ENCODE assay signal across 1 cellular context in the genomic region with DNA sequence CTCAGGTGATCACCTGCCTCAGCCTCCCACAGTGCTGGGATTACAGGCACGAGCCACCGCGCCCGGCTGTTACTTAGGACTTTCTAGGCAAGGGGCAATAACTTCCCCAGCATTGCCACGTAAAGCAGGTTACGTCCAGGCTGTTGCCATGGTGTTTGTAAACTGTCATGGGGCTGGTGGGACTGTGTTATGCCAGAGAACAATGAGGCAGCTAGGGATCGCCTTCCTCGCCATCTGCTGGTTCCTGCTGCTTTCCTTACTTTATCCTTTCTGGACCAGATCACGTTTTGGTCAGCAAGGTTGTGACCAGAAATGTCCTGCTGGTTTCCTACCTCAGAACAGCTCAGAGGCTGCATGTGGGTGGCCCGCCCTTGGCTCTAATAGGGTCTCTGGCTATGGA.
TF ChIP-seq lines count a peak whose summit lies in the region.

No MANE protein-coding gene starts in this region.

TF ChIP-seq in K562, 482 proteins besides CTCF, POLR2A, EP300 and RAD21 (continued from another document):
- TF ChIP-seq, protein P1, sequence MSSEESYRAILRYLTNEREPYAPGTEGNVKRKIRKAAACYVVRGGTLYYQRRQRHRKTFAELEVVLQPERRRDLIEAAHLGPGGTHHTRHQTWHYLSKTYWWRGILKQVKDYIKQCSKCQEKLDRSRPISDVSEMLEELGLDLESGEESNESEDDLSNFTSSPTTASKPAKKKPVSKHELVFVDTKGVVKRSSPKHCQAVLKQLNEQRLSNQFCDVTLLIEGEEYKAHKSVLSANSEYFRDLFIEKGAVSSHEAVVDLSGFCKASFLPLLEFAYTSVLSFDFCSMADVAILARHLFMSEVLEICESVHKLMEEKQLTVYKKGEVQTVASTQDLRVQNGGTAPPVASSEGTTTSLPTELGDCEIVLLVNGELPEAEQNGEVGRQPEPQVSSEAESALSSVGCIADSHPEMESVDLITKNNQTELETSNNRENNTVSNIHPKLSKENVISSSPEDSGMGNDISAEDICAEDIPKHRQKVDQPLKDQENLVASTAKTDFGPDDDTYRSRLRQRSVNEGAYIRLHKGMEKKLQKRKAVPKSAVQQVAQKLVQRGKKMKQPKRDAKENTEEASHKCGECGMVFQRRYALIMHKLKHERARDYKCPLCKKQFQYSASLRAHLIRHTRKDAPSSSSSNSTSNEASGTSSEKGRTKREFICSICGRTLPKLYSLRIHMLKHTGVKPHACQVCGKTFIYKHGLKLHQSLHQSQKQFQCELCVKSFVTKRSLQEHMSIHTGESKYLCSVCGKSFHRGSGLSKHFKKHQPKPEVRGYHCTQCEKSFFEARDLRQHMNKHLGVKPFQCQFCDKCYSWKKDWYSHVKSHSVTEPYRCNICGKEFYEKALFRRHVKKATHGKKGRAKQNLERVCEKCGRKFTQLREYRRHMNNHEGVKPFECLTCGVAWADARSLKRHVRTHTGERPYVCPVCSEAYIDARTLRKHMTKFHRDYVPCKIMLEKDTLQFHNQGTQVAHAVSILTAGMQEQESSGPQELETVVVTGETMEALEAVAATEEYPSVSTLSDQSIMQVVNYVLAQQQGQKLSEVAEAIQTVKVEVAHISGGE (CRISPR knock-in tag; IDR thresholded peaks at IDR 0.05): no peak
- TF ChIP-seq GATA2 (CRISPR knock-in tag; IDR thresholded peaks at IDR 0.05): no peak
- no peak for TF ChIP-seq TGIF2 (CRISPR knock-in tag; IDR thresholded peaks at IDR 0.05)
- TF ChIP-seq, protein P2, sequence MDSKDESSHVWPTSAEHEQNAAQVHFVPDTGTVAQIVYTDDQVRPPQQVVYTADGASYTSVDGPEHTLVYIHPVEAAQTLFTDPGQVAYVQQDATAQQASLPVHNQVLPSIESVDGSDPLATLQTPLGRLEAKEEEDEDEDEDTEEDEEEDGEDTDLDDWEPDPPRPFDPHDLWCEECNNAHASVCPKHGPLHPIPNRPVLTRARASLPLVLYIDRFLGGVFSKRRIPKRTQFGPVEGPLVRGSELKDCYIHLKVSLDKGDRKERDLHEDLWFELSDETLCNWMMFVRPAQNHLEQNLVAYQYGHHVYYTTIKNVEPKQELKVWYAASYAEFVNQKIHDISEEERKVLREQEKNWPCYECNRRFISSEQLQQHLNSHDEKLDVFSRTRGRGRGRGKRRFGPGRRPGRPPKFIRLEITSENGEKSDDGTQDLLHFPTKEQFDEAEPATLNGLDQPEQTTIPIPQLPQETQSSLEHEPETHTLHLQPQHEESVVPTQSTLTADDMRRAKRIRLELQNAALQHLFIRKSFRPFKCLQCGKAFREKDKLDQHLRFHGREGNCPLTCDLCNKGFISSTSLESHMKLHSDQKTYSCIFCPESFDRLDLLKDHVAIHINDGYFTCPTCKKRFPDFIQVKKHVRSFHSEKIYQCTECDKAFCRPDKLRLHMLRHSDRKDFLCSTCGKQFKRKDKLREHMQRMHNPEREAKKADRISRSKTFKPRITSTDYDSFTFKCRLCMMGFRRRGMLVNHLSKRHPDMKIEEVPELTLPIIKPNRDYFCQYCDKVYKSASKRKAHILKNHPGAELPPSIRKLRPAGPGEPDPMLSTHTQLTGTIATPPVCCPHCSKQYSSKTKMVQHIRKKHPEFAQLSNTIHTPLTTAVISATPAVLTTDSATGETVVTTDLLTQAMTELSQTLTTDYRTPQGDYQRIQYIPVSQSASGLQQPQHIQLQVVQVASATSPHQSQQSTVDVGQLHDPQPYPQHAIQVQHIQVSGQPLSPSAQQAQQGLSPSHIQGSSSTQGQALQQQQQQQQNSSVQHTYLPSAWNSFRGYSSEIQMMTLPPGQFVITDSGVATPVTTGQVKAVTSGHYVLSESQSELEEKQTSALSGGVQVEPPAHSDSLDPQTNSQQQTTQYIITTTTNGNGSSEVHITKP (IDR thresholded peaks at IDR 0.05; ENCODE audit: partially characterized antibody): no peak
- no peak for TF ChIP-seq SIX5 (IDR thresholded peaks at IDR 0.05; ENCODE audit: borderline replicate concordance in 1 of 2, insufficient read depth in 1 of 2, low read depth in 1 of 2, low read length in 2 of 2)
- TF ChIP-seq MAZ (CRISPR knock-in tag; conservative IDR thresholded peaks at IDR 0.05 in 1 of 2, IDR thresholded peaks at IDR 0.05 in 1 of 2): no peak
- TF ChIP-seq ZNF830 (CRISPR knock-in tag; IDR thresholded peaks at IDR 0.05): no peak
- TF ChIP-seq U2AF1 (optimal IDR thresholded peaks at IDR 0.05; ENCODE audit: low read depth, low read length): no peak
- TF ChIP-seq RFX1 (IDR thresholded peaks at IDR 0.05): no peak; the same call in 1 of the 2 replicates
- no peak for TF ChIP-seq TCFL5 (CRISPR knock-in tag; conservative IDR thresholded peaks at IDR 0.05)
- TF ChIP-seq, protein P3, sequence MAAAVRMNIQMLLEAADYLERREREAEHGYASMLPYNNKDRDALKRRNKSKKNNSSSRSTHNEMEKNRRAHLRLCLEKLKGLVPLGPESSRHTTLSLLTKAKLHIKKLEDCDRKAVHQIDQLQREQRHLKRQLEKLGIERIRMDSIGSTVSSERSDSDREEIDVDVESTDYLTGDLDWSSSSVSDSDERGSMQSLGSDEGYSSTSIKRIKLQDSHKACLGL (CRISPR knock-in tag; IDR thresholded peaks at IDR 0.05; ENCODE audit: borderline replicate concordance, poor library complexity, severe bottlenecking): no peak
- TF ChIP-seq, protein P4, sequence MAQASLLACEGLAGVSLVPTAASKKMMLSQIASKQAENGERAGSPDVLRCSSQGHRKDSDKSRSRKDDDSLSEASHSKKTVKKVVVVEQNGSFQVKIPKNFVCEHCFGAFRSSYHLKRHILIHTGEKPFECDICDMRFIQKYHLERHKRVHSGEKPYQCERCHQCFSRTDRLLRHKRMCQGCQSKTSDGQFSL (CRISPR knock-in tag; IDR thresholded peaks at IDR 0.05): no peak
- TF ChIP-seq, protein P4 (tag; IDR thresholded peaks at IDR 0.05): no peak
- TF ChIP-seq, protein P5, sequence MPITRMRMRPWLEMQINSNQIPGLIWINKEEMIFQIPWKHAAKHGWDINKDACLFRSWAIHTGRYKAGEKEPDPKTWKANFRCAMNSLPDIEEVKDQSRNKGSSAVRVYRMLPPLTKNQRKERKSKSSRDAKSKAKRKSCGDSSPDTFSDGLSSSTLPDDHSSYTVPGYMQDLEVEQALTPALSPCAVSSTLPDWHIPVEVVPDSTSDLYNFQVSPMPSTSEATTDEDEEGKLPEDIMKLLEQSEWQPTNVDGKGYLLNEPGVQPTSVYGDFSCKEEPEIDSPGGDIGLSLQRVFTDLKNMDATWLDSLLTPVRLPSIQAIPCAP (CRISPR knock-in tag; IDR thresholded peaks at IDR 0.05; ENCODE audit: borderline replicate concordance): no peak
- TF ChIP-seq, protein P6, sequence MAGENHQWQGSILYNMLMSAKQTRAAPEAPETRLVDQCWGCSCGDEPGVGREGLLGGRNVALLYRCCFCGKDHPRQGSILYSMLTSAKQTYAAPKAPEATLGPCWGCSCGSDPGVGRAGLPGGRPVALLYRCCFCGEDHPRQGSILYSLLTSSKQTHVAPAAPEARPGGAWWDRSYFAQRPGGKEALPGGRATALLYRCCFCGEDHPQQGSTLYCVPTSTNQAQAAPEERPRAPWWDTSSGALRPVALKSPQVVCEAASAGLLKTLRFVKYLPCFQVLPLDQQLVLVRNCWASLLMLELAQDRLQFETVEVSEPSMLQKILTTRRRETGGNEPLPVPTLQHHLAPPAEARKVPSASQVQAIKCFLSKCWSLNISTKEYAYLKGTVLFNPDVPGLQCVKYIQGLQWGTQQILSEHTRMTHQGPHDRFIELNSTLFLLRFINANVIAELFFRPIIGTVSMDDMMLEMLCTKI (IDR thresholded peaks at IDR 0.05; ENCODE audit: partially characterized antibody): no peak
- TF ChIP-seq HDAC2 (IDR thresholded peaks at IDR 0.05): no peak
